Comparison of ENCODE assay signal across 25 cellular contexts in genomic region chr18:79386547-79386946, GRCh38.
"Had no signal": no experiment of that assay in that cellular context is flagged by ENCODE, and none has a peak within 500 bp of the region (broad histone marks: within the 10 kb centered on the region; RNA-seq: fewer than 3 reads in every experiment).

No MANE protein-coding gene starts in this region.

- H3K36me3 ChIP-seq: cardiac muscle cell, right lobe of liver, thoracic aorta had no signal

- H3K27ac ChIP-seq: body of pancreas, cardiac muscle cell, hepatocyte, parathyroid adenoma, right lobe of liver, thoracic aorta, VCaP had no signal

- H3K4me2 ChIP-seq: hepatocyte, smooth muscle cell had no signal

- H3K9ac ChIP-seq: parathyroid adenoma had no signal

- ATAC-seq: body of pancreas, esophagus mucosa, left cardiac atrium, mucosa of descending colon, right lobe of liver, T-cell had no signal

- H3K4me3 ChIP-seq: body of pancreas, cardiac muscle cell, hepatocyte, mucosa of descending colon, right lobe of liver, smooth muscle cell, thoracic aorta had no signal

- H3K9me3 ChIP-seq: body of pancreas, mucosa of descending colon, right lobe of liver, thoracic aorta had no signal

- DNase-seq: activated gamma-delta T cell treated with Interleukin-2 at 50 U/mL for 16 hours; activated T-cell treated with anti-CD3 and anti-CD28 coated beads for 4 hours; anterior cingulate cortex; body of pancreas; dermis blood vessel endothelial cell; effector CD8-positive, alpha-beta T cell; foreskin melanocyte; glutamatergic neuron; left cardiac atrium; mesenchymal stem cell; nephron progenitor cell; nucleus accumbens; stimulated activated CD4-positive, alpha-beta T cell treated with anti-CD3 and anti-CD28 coated beads, Interleukin-2, amount 100 ng/mL, for 48 hours; stimulated activated CD8-positive, alpha-beta memory T cell treated with anti-CD3 and anti-CD28 coated beads, Interleukin-4, amount 100 ng/mL, for 48 hours; stimulated activated naive B cell treated with anti-CD40 and anti-IgM and Interleukin-4, amounts not matched to agents 10 μg/mL and 1 μg/mL and 100 μg/mL, for 72 hours; T-cell had no signal

- H3K4me1 ChIP-seq: body of pancreas, parathyroid adenoma, right lobe of liver had no signal
